In the genomic region with DNA sequence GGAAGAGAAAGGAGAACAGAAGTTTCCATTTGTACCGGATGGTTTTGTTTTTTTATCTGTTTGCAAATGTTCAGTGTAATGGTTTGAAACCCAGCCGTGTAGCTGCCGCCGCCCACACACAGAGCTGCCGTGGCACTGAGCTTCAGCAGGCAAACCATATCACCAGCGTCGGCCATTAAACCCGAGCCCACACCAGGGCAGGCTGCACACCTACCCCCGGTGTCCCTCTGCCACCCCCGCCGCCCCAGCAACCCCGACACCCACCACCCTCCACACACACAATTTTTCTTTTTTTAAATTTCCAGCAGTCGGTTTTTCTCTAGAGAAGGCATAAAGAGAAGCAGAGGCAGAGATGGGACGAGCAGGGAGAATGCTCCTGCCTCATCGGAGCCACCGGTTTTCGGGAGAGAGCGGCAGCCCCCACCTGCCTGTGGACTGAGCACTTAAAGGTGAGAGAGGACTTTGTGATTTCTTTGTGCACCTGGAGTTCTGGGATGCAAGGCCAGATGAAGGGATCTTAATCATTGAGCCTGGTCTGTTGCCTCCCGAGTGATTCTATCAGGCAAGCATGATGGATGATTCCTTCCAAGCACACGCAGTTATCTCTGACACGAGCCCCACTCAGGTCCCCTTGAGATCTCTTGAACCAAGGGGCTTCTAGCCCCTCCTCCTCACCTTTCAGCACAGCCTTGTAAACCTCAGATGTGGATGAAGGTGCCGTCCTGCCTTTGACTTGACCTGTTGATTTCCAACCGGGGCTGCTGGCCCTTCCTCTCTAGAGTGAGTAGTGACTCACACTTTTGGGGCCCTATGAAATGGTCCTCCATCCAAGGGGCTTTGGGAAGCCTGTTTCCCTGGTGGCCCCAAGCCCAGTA, we compare ENCODE assay signal across 8 cellular contexts. TPM values are rescaled to one million over a fixed set of nuclear protein-coding genes. Genes with fewer than 3 reads are reported as not detected.
DNase-seq lines count a peak whose midpoint lies in the region; ATAC-seq and TF ChIP-seq lines count a peak whose summit lies in the region.

No MANE protein-coding gene starts in this region.

- H3K27me3 ChIP-seq in spleen (replicated peaks in 1 of 7) (peaks cover 0 to 5% (median 0%) of the 10 kb centered on the region in 7 donors), tibial artery (peaks cover 0 to 7% of the 10 kb centered on the region in 2 donors), neuronal stem cell (ENCODE audit: control insufficient read depth in 3 of 3, insufficient read depth in 3 of 3, low read depth in 1 of 3, low read length in 3 of 3) (no peaks in the 10 kb centered on the region)

- intact Hi-C loops in spleen (cut with DNase I; ENCODE audit: low total_unique reads) (no loop called here), tibial artery (cut with DNase I; ENCODE audit: low total_unique reads) (no loop called here)

- TF ChIP-seq CTCF in spleen (IDR thresholded peaks at IDR 0.05 in 8 of 11, conservative IDR thresholded peaks at IDR 0.05 in 3 of 11), result no peak
- TF ChIP-seq CTCF in tibial artery (IDR thresholded peaks at IDR 0.05), result no peak

- no peaks in the 10 kb centered on the region for H3K9me3 Mint-ChIP-seq in activated CD4-positive, alpha-beta T cell treated with anti-CD3 and anti-CD28 coated beads, Interleukin-2, amount 10 ng/mL, durations not matched to agents 7 days and 5 days

- no peak for ATAC-seq in HG03196 (IDR thresholded peaks at IDR 0.05; ENCODE audit: unreplicated experiment)

- H3K4me3 ChIP-seq in spleen (peak overlapping the region; percentile 3 to 59 (median 13)), tibial artery (no peak overlapping the region), neuronal stem cell (ENCODE audit: low read length in 2 of 2) (no peak overlapping the region)

- H3K4ac ChIP-seq in neuronal stem cell (ENCODE audit: low read length), result no peak overlapping the region

- no peak overlapping the region for H4K8ac ChIP-seq in neuronal stem cell (ENCODE audit: low read depth, low read length)

- H2AFZ ChIP-seq in neuronal stem cell (ENCODE audit: low read length), result no peak overlapping the region

- no peak overlapping the region for H3K23ac ChIP-seq in neuronal stem cell (ENCODE audit: low read depth, low read length, poor library complexity)

- H4K91ac ChIP-seq in neuronal stem cell (ENCODE audit: low read depth, low read length, poor library complexity), result no peak overlapping the region

- H3K36me3 ChIP-seq in spleen (no peaks in the 10 kb centered on the region), tibial artery (no peaks in the 10 kb centered on the region), neuronal stem cell (replicated peaks in 1 of 2; ENCODE audit: control insufficient read depth in 2 of 2, insufficient read depth in 2 of 2, low read length in 2 of 2) (no peaks in the 10 kb centered on the region)

- no peak overlapping the region for H2BK120ac ChIP-seq in neuronal stem cell (ENCODE audit: low read depth, low read length)

- CTCF ChIA-PET in activated CD4-positive, alpha-beta T cell treated with anti-CD3 and anti-CD28 coated beads, Interleukin-2, amount 10 ng/mL, durations not matched to agents 7 days and 5 days (lab: Charles Lee), result interaction anchor here (1.7 kb wide), 2 partner anchors 18 to 23 kb away, joined by 4 to 11 read pairs; partner anchors contain the start of gene ZNF831

- no peak overlapping the region for H3K14ac ChIP-seq in neuronal stem cell (ENCODE audit: low read length)

- H3K27ac ChIP-seq in caudate nucleus (ENCODE audit: low read depth, low read length), result peak overlapping the region; percentile 31
- peak overlapping the region in 7 of 8 donors; percentile 54 to 84 (median 69) for H3K27ac ChIP-seq in spleen
- peak overlapping the region; percentile 14 to 30 for H3K27ac ChIP-seq in tibial artery
- H3K27ac ChIP-seq in neuronal stem cell (replicated peaks; ENCODE audit: low read length), result no peak overlapping the region

- peaks cover 69% of the 10 kb centered on the region for H3K4me1 Mint-ChIP-seq in activated CD4-positive, alpha-beta T cell treated with anti-CD3 and anti-CD28 coated beads, Interleukin-2, amount 10 ng/mL, durations not matched to agents 7 days and 5 days

- no peaks in the 10 kb centered on the region for H3K79me1 ChIP-seq in neuronal stem cell (ENCODE audit: low read depth, low read length)

- H3K9ac ChIP-seq in neuronal stem cell (ENCODE audit: low read depth, low read length, poor library complexity), result no peak overlapping the region

- no peaks in the 10 kb centered on the region for H3K9me3 ChIP-seq in spleen
- no peaks in the 10 kb centered on the region for H3K9me3 ChIP-seq in tibial artery
- peaks cover 3 to 4% of the 10 kb centered on the region in 2 donors for H3K9me3 ChIP-seq in neuronal stem cell (replicated peaks in 1 of 2; ENCODE audit: control insufficient read depth in 2 of 2, insufficient read depth in 1 of 2, low read depth in 1 of 2, low read length in 2 of 2)

- peaks cover 7 to 67% (median 48%) of the 10 kb centered on the region in 6 donors for H3K4me1 ChIP-seq in spleen
- H3K4me1 ChIP-seq in tibial artery, result peaks cover 0 to 36% (median 31%) of the 10 kb centered on the region in 4 donors
- no peaks in the 10 kb centered on the region for H3K4me1 ChIP-seq in neuronal stem cell (ENCODE audit: control insufficient read depth in 2 of 2, insufficient read depth in 1 of 2, low read depth in 1 of 2, low read length in 2 of 2)

- 58 to 68% (median 60%) methylated on average over 23 of the region's 23 CpGs for WGBS in spleen, 5 donors
- WGBS in neuronal stem cell (ENCODE audit: extremely low coverage in 2 of 2, insufficient read length in 2 of 2, insufficient replicate concordance in 1 of 2), 2 donors, result 100% methylated on average over 2 of the region's 23 CpGs; no CpG with 5 or more reads in 1 of the 2 donors

- peak; percentile 48 for DNase-seq in activated CD4-positive, alpha-beta T cell treated with anti-CD3 and anti-CD28 coated beads, Interleukin-2, amount 10 ng/mL, durations not matched to agents 7 days and 5 days
- DNase-seq in caudate nucleus (lab: John Stamatoyannopoulos, UW) (peak in 17 of 61 donors; percentile 8 to 56 (median 26)), spleen (peak; percentile 85), tibial artery (peak in 1 of 2 donors; percentile 27), SW480 (ENCODE audit: low spot score) (no peak), DMS153 (lab: John Stamatoyannopoulos, UW) (no peak), neuronal stem cell (ENCODE audit: low spot score) (no peak)

- no peak overlapping the region for H3K18ac ChIP-seq in neuronal stem cell (ENCODE audit: low read length)

- H3K4me3 Mint-ChIP-seq in activated CD4-positive, alpha-beta T cell treated with anti-CD3 and anti-CD28 coated beads, Interleukin-2, amount 10 ng/mL, durations not matched to agents 7 days and 5 days, result peak overlapping the region; percentile 64

- POLR2A ChIA-PET in activated CD4-positive, alpha-beta T cell treated with anti-CD3 and anti-CD28 coated beads, Interleukin-2, amount 10 ng/mL, durations not matched to agents 7 days and 5 days (lab: Charles Lee), result interaction anchor here (0.7 to 1.1 kb wide), 3 partner anchors 19 to 32 kb away, joined by 3 read pairs; no protein-coding TSS in a partner anchor

- no peak for TF ChIP-seq POLR2A in spleen (IDR thresholded peaks at IDR 0.05)

- H3K27ac Mint-ChIP-seq in activated CD4-positive, alpha-beta T cell treated with anti-CD3 and anti-CD28 coated beads, Interleukin-2, amount 10 ng/mL, durations not matched to agents 7 days and 5 days, result peak overlapping the region; percentile 92

- no peak overlapping the region for H2BK5ac ChIP-seq in neuronal stem cell (ENCODE audit: low read length)

- no peak overlapping the region for H2BK12ac ChIP-seq in neuronal stem cell (ENCODE audit: low read length)

- H3K36me3 Mint-ChIP-seq in activated CD4-positive, alpha-beta T cell treated with anti-CD3 and anti-CD28 coated beads, Interleukin-2, amount 10 ng/mL, durations not matched to agents 7 days and 5 days (ENCODE audit: low read depth), result peaks cover 13% of the 10 kb centered on the region

- H3K4me2 ChIP-seq in neuronal stem cell (ENCODE audit: insufficient read depth, low read length, poor library complexity, severe bottlenecking), result no peak overlapping the region

- H3K27me3 Mint-ChIP-seq in activated CD4-positive, alpha-beta T cell treated with anti-CD3 and anti-CD28 coated beads, Interleukin-2, amount 10 ng/mL, durations not matched to agents 7 days and 5 days, result no peaks in the 10 kb centered on the region

- H2AK5ac ChIP-seq in neuronal stem cell (ENCODE audit: low read depth, low read length), result no peak overlapping the region

- H2BK15ac ChIP-seq in neuronal stem cell (ENCODE audit: low read length), result no peak overlapping the region

RNA-seq across cellular contexts. Expression of gene ZNF831, which starts 17.5 kb away (rescaled TPM):
- total RNA-seq in activated CD4-positive, alpha-beta T cell treated with anti-CD3 and anti-CD28 coated beads, Interleukin-2, amount 10 ng/mL, durations not matched to agents 7 days and 5 days, result 10 to 100 TPM; 10.3 to 10.4 TPM
- 10 to 100 TPM in 5 of 7 donors, 1 to 10 TPM in 2; 7.8 to 29.2 (median 14.6) TPM for total RNA-seq in spleen
- 1 to 10 TPM; 1.2 to 3.5 (median 1.7) TPM for polyA plus RNA-seq in spleen
- polyA plus RNA-seq in neuronal stem cell (2013, experiment 1 of 2), result not detected
- polyA plus RNA-seq in neuronal stem cell (2013, experiment 2 of 2), result not detected

Comparison
In these comparisons a context has a peak if more than half of its experiments do, and no peak if none do; other contexts are left out.
1. DNase-seq: peak in activated CD4-positive, alpha-beta T cell treated with anti-CD3 and anti-CD28 coated beads, Interleukin-2, amount 10 ng/mL, durations not matched to agents 7 days and 5 days (single experiment) and spleen (single experiment); none in SW480 (single experiment), DMS153 (single experiment) and neuronal stem cell (single experiment).
2. H3K4me3 ChIP-seq: peak in spleen (8 of 8); none in tibial artery (0 of 2) and neuronal stem cell (0 of 2).